11 cellular contexts compared by ENCODE assay signal in genomic region chr2:60533114-60534033, GRCh38. TPM values are rescaled to one million over a fixed set of nuclear protein-coding genes. Genes with fewer than 3 reads are reported as not detected.
DNase-seq lines count a peak whose midpoint lies in the region; ATAC-seq and TF ChIP-seq lines count a peak whose summit lies in the region.
"Had no signal": no experiment of that assay in that cellular context is flagged by ENCODE, and none has a peak within 500 bp of the region (broad histone marks: within the 10 kb centered on the region; RNA-seq: fewer than 3 reads in every experiment).

No MANE protein-coding gene starts in this region.

- peaks cover 49% of the 10 kb centered on the region for H3K4me1 Mint-ChIP-seq in osteocyte (ENCODE audit: unreplicated experiment)

- peak; percentile 52 for DNase-seq in DMS 273 treated with DMSO at 0.1 percent for 48 hours (lab: John Stamatoyannopoulos, UW)
- DNase-seq in NCI-H446 treated with DMSO at 0.1 percent for 48 hours (lab: John Stamatoyannopoulos, UW), result peak; percentile 32
- no peak for DNase-seq in osteocyte (ENCODE audit: extremely low spot score, unreplicated experiment)
- DNase-seq in islet precursor cell, result no peak
- no peak for DNase-seq in effector memory CD4-positive, alpha-beta T cell
- DNase-seq in vagina (ENCODE audit: extremely low spot score in 2 of 2), result no peak
- DNase-seq: cortex of kidney, pancreas had no signal

- TF ChIP-seq CTCF in osteocyte (IDR thresholded peaks at IDR 0.05) (no peak), vagina (IDR thresholded peaks at IDR 0.05) (no peak)

- no peak overlapping the region for H3K27ac ChIP-seq in effector memory CD4-positive, alpha-beta T cell (ENCODE audit: insufficient read depth, low read length, poor library complexity, severe bottlenecking)
- no peak overlapping the region for H3K27ac ChIP-seq in vagina

- intact Hi-C loops in vagina (cut with DNase I), result no loop called here

- no peaks in the 10 kb centered on the region for H3K9me3 Mint-ChIP-seq in osteocyte (ENCODE audit: unreplicated experiment)
- H3K9me3 Mint-ChIP-seq: T-helper 1 cell treated with Interleukin-12 subunit alpha and Interleukin-12 subunit beta and Interleukin-4 antibody, amounts not matched to agents 30 μg/mL and 1 μg/mL, for 36 hours had no signal

- peak overlapping the region; percentile 38 for H3K4me3 Mint-ChIP-seq in osteocyte (ENCODE audit: unreplicated experiment)
- H3K4me3 Mint-ChIP-seq: T-helper 1 cell treated with Interleukin-12 subunit alpha and Interleukin-12 subunit beta and Interleukin-4 antibody, amounts not matched to agents 30 μg/mL and 1 μg/mL, for 36 hours had no signal

- H3K9ac ChIP-seq in endocrine pancreas (ENCODE audit: control insufficient read depth, insufficient read depth, low read length), result peak overlapping the region; percentile 4

- no peaks in the 10 kb centered on the region for H3K36me3 ChIP-seq in endocrine pancreas (ENCODE audit: control insufficient read depth, insufficient read depth, low read length)
- H3K36me3 ChIP-seq in effector memory CD4-positive, alpha-beta T cell (ENCODE audit: control insufficient read depth, insufficient read depth, low read length), result no peaks in the 10 kb centered on the region
- H3K36me3 ChIP-seq in vagina, result no peaks in the 10 kb centered on the region
- H3K36me3 ChIP-seq: pancreas had no signal

- H3K9me3 ChIP-seq in endocrine pancreas (ENCODE audit: control insufficient read depth, low read length) (no peaks in the 10 kb centered on the region), vagina (no peaks in the 10 kb centered on the region)
- H3K9me3 ChIP-seq in effector memory CD4-positive, alpha-beta T cell (ENCODE audit: control insufficient read depth, low read length), result no peaks in the 10 kb centered on the region
- H3K9me3 ChIP-seq: pancreas had no signal

- TF ChIP-seq POLR2A in vagina (IDR thresholded peaks at IDR 0.05), result no peak

- no peaks in the 10 kb centered on the region for H3K27me3 Mint-ChIP-seq in osteocyte (ENCODE audit: unreplicated experiment)

- H3K4me3 ChIP-seq in endocrine pancreas (ENCODE audit: control insufficient read depth, insufficient read depth, low read length) (peak overlapping the region; percentile 68), vagina (no peak overlapping the region)
- H3K4me3 ChIP-seq in effector memory CD4-positive, alpha-beta T cell (ENCODE audit: insufficient read depth, low read depth, low read length, poor library complexity, severe bottlenecking), result no peak overlapping the region
- H3K4me3 ChIP-seq: pancreas had no signal

- peak overlapping the region; percentile 64 for H3K27ac Mint-ChIP-seq in osteocyte (ENCODE audit: unreplicated experiment)
- H3K27ac Mint-ChIP-seq: T-helper 1 cell treated with Interleukin-12 subunit alpha and Interleukin-12 subunit beta and Interleukin-4 antibody, amounts not matched to agents 30 μg/mL and 1 μg/mL, for 36 hours had no signal

- H3K4me1 ChIP-seq in endocrine pancreas (ENCODE audit: control insufficient read depth, insufficient read depth, low read length) (peaks cover 6% of the 10 kb centered on the region), vagina (peaks cover 60% of the 10 kb centered on the region)
- H3K4me1 ChIP-seq in effector memory CD4-positive, alpha-beta T cell (ENCODE audit: control insufficient read depth, insufficient read depth, low read length, poor library complexity, severe bottlenecking), result no peaks in the 10 kb centered on the region

- H3K27me3 ChIP-seq in endocrine pancreas (ENCODE audit: control insufficient read depth, insufficient read depth, low read length) (no peaks in the 10 kb centered on the region), vagina (no peaks in the 10 kb centered on the region)
- H3K27me3 ChIP-seq in effector memory CD4-positive, alpha-beta T cell (replicated peaks; ENCODE audit: control insufficient read depth, insufficient read depth, low read length, poor library complexity, severe bottlenecking), result peaks cover 7% of the 10 kb centered on the region
- H3K27me3 ChIP-seq: pancreas had no signal

- no peaks in the 10 kb centered on the region for H3K36me3 Mint-ChIP-seq in osteocyte (ENCODE audit: unreplicated experiment)

- ATAC-seq in HG02970 (IDR thresholded peaks at IDR 0.05; ENCODE audit: low FRiP score, unreplicated experiment), result no peak

RNA-seq across cellular contexts. Expression of gene BCL11A, which starts 20.1 kb away (rescaled TPM):
- 9.7 and 10.7 TPM in 2 replicates for total RNA-seq in osteocyte
- 48.4 TPM for total RNA-seq in vagina

Comparison
In these comparisons a context has a peak if more than half of its experiments do, and no peak if none do; other contexts are left out.
1. DNase-seq: peak in DMS 273 treated with DMSO at 0.1 percent for 48 hours (single experiment) and NCI-H446 treated with DMSO at 0.1 percent for 48 hours (single experiment); none in osteocyte (single experiment), islet precursor cell (single experiment), effector memory CD4-positive, alpha-beta T cell (0 of 3) and vagina (0 of 2).